Comparison of ENCODE assay signal across 5 cellular contexts in the genomic region with DNA sequence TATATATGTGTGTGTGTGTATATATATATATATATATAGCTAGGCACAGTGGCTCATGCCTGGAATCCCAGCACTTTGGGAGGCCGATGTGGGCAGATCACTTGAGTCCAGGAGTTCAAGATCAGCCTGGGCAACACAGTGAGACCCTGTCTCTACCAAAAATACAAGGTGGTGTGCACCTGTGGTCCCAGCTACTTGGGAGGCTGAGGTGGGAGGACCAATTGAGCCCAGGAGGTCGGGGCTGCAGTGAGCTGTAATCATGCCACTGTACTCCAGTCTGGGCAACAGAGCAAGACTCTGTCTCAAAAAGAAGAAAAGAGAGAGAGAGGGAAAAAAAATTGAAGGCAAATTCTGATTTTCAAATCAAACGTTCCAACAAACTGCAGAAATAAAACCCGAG. TPM values are rescaled to one million over a fixed set of nuclear protein-coding genes. Genes with fewer than 3 reads are reported as not detected.
"Had no signal": no experiment of that assay in that cellular context is flagged by ENCODE, and none has a peak within 500 bp of the region (broad histone marks: within the 10 kb centered on the region; RNA-seq: fewer than 3 reads in every experiment).

No MANE protein-coding gene starts in this region.

RNA-seq across cellular contexts. Expression of a gene that starts 38.1 kb away (rescaled TPM):
- total RNA-seq: activated CD4-positive, alpha-beta T cell treated with anti-CD3 and anti-CD28 coated beads, Interleukin-2, amount 10 ng/mL, durations not matched to agents 7 days and 5 days; activated CD8-positive, alpha-beta memory T cell treated with anti-CD3 and anti-CD28 coated beads for 36 hours; lung; mesothelial cell of epicardium; temporal lobe had no signal
